ENCODE assay signal across 1 cellular context in genomic region chr3:15300318-15301078, GRCh38.
TF ChIP-seq lines count a peak whose summit lies in the region.

No MANE protein-coding gene starts in this region.

TF ChIP-seq in HEK293, 187 proteins besides CTCF, POLR2A, EP300 and RAD21 (continued from another document and continues in another):
- no peak for TF ChIP-seq PRDM4 (tag by site-specific recombination; IDR thresholded peaks at IDR 0.05)
- TF ChIP-seq, protein P1, sequence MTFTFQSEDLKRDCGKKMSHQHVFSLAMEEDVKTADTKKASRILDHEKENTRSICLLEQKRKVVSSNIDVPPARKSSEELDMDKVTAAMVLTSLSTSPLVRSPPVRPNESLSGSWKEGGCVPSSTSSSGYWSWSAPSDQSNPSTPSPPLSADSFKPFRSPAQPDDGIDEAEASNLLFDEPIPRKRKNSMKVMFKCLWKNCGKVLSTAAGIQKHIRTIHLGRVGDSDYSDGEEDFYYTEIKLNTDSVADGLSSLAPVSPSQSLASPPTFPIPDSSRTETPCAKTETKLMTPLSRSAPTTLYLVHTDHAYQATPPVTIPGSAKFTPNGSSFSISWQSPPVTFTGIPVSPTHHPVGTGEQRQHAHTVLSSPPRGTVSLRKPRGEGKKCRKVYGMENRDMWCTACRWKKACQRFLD (tag by site-specific recombination; IDR thresholded peaks at IDR 0.05): no peak
- peak; percentile 55; the same call in 1 of the 2 replicates for TF ChIP-seq ZNF24 (tag by site-specific recombination; IDR thresholded peaks at IDR 0.05)
- no peak for TF ChIP-seq ZNF548 (tag by site-specific recombination; IDR thresholded peaks at IDR 0.05)
- TF ChIP-seq AEBP2 (tag by site-specific recombination; IDR thresholded peaks at IDR 0.05; ENCODE audit: borderline replicate concordance): no peak
- no peak for TF ChIP-seq ZNF768 (tag by site-specific recombination; IDR thresholded peaks at IDR 0.05)
- no peak for TF ChIP-seq ZNF169 (tag by site-specific recombination; IDR thresholded peaks at IDR 0.05)
- peak; percentile 79 for TF ChIP-seq ZNF629 (tag by site-specific recombination; IDR thresholded peaks at IDR 0.05)
- no peak for TF ChIP-seq ZNF280C (tag by site-specific recombination; IDR thresholded peaks at IDR 0.05)
- peak; percentile 82 for TF ChIP-seq WT1 (tag by site-specific recombination; IDR thresholded peaks at IDR 0.05)
- TF ChIP-seq ZFP69B (tag by site-specific recombination; IDR thresholded peaks at IDR 0.05): no peak
- TF ChIP-seq, protein P2, sequence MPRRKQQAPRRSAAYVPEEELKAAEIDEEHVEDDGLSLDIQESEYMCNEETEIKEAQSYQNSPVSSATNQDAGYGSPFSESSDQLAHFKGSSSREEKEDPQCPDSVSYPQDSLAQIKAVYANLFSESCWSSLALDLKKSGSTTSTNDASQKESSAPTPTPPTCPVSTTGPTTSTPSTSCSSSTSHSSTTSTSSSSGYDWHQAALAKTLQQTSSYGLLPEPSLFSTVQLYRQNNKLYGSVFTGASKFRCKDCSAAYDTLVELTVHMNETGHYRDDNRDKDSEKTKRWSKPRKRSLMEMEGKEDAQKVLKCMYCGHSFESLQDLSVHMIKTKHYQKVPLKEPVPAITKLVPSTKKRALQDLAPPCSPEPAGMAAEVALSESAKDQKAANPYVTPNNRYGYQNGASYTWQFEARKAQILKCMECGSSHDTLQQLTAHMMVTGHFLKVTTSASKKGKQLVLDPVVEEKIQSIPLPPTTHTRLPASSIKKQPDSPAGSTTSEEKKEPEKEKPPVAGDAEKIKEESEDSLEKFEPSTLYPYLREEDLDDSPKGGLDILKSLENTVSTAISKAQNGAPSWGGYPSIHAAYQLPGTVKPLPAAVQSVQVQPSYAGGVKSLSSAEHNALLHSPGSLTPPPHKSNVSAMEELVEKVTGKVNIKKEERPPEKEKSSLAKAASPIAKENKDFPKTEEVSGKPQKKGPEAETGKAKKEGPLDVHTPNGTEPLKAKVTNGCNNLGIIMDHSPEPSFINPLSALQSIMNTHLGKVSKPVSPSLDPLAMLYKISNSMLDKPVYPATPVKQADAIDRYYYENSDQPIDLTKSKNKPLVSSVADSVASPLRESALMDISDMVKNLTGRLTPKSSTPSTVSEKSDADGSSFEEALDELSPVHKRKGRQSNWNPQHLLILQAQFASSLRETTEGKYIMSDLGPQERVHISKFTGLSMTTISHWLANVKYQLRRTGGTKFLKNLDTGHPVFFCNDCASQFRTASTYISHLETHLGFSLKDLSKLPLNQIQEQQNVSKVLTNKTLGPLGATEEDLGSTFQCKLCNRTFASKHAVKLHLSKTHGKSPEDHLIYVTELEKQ (tag by site-specific recombination; IDR thresholded peaks at IDR 0.05; ENCODE audit: borderline replicate concordance): no peak
- TF ChIP-seq ZNF202 (tag by site-specific recombination; IDR thresholded peaks at IDR 0.05; ENCODE audit: borderline replicate concordance): no peak
- TF ChIP-seq INSM2 (tag by site-specific recombination; IDR thresholded peaks at IDR 0.05): peak; percentile 53; the same call in 1 of the 2 replicates
- no peak for TF ChIP-seq ZNF837 (tag by site-specific recombination; IDR thresholded peaks at IDR 0.05)
- no peak for TF ChIP-seq FEZF1 (tag by site-specific recombination; IDR thresholded peaks at IDR 0.05)
- no peak for TF ChIP-seq ZNF19 (tag by site-specific recombination; IDR thresholded peaks at IDR 0.05; ENCODE audit: low read depth)
- TF ChIP-seq ZNF354C (tag by site-specific recombination; IDR thresholded peaks at IDR 0.05; ENCODE audit: borderline replicate concordance, low read depth): no peak
- TF ChIP-seq, protein P3, sequence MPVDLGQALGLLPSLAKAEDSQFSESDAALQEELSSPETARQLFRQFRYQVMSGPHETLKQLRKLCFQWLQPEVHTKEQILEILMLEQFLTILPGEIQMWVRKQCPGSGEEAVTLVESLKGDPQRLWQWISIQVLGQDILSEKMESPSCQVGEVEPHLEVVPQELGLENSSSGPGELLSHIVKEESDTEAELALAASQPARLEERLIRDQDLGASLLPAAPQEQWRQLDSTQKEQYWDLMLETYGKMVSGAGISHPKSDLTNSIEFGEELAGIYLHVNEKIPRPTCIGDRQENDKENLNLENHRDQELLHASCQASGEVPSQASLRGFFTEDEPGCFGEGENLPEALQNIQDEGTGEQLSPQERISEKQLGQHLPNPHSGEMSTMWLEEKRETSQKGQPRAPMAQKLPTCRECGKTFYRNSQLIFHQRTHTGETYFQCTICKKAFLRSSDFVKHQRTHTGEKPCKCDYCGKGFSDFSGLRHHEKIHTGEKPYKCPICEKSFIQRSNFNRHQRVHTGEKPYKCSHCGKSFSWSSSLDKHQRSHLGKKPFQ (tag by site-specific recombination; IDR thresholded peaks at IDR 0.05): no peak
- TF ChIP-seq SP3 (tag by site-specific recombination; IDR thresholded peaks at IDR 0.05): no peak
- TF ChIP-seq ZFP37 (tag by site-specific recombination; IDR thresholded peaks at IDR 0.05): 0 out of 2 replicates have a peak, but pooled peaks have one; percentile 53
- no peak for TF ChIP-seq ZNF600 (tag by site-specific recombination; IDR thresholded peaks at IDR 0.05)
- TF ChIP-seq, protein P4, sequence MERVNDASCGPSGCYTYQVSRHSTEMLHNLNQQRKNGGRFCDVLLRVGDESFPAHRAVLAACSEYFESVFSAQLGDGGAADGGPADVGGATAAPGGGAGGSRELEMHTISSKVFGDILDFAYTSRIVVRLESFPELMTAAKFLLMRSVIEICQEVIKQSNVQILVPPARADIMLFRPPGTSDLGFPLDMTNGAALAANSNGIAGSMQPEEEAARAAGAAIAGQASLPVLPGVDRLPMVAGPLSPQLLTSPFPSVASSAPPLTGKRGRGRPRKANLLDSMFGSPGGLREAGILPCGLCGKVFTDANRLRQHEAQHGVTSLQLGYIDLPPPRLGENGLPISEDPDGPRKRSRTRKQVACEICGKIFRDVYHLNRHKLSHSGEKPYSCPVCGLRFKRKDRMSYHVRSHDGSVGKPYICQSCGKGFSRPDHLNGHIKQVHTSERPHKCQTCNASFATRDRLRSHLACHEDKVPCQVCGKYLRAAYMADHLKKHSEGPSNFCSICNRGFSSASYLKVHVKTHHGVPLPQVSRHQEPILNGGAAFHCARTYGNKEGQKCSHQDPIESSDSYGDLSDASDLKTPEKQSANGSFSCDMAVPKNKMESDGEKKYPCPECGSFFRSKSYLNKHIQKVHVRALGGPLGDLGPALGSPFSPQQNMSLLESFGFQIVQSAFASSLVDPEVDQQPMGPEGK (tag by site-specific recombination; IDR thresholded peaks at IDR 0.05): peak; percentile 48
- no peak for TF ChIP-seq ZNF114 (tag by site-specific recombination; IDR thresholded peaks at IDR 0.05)
- peak; percentile 55 for TF ChIP-seq ZBTB17 (tag by site-specific recombination; IDR thresholded peaks at IDR 0.05)
- TF ChIP-seq ZBTB10 (tag by site-specific recombination; IDR thresholded peaks at IDR 0.05): no peak
- no peak for TF ChIP-seq ZNF302 (tag by site-specific recombination; IDR thresholded peaks at IDR 0.05; ENCODE audit: low read depth)
- TF ChIP-seq PRDM1 (tag by site-specific recombination; IDR thresholded peaks at IDR 0.05): no peak
- no peak for TF ChIP-seq ZNF707 (tag by site-specific recombination; IDR thresholded peaks at IDR 0.05)
- TF ChIP-seq ZBTB48 (tag by site-specific recombination; IDR thresholded peaks at IDR 0.05): no peak
- no peak for TF ChIP-seq ZNF416 (tag by site-specific recombination; IDR thresholded peaks at IDR 0.05)
- TF ChIP-seq ZNF10 (tag by site-specific recombination; IDR thresholded peaks at IDR 0.05): no peak
- TF ChIP-seq ZBTB11 (tag by site-specific recombination; conservative IDR thresholded peaks at IDR 0.05; ENCODE audit: low read depth): no peak
- no peak for TF ChIP-seq ZNF223 (tag by site-specific recombination; IDR thresholded peaks at IDR 0.05)
- TF ChIP-seq ZNF791 (tag by site-specific recombination; IDR thresholded peaks at IDR 0.05): no peak
